In genomic region chr14:73721101-73721821, GRCh38 we compare ENCODE assay signal across 15 cellular contexts. TPM values are rescaled to one million over a fixed set of nuclear protein-coding genes. Genes with fewer than 3 reads are reported as not detected.
DNase-seq lines count a peak whose midpoint lies in the region; ATAC-seq and TF ChIP-seq lines count a peak whose summit lies in the region.
"Had no signal": no experiment of that assay in that cellular context is flagged by ENCODE, and none has a peak within 500 bp of the region (broad histone marks: within the 10 kb centered on the region; RNA-seq: fewer than 3 reads in every experiment).

No MANE protein-coding gene starts in this region.

- CTCF ChIA-PET in activated naive CD4-positive, alpha-beta T cell treated with anti-CD3 and anti-CD28 coated beads, Interleukin-2, amount 10 ng/mL, durations not matched to agents 7 days and 5 days (lab: Charles Lee), result interaction anchor here (2.3 kb wide), 1 partner anchor 8 kb away, joined by 11 read pairs; no protein-coding TSS in a partner anchor

- H3K4me1 Mint-ChIP-seq in activated naive CD4-positive, alpha-beta T cell treated with anti-CD3 and anti-CD28 coated beads, Interleukin-2, amount 10 ng/mL, durations not matched to agents 7 days and 5 days, result peaks cover 2% of the 10 kb centered on the region
- H3K4me1 Mint-ChIP-seq in activated naive CD8-positive, alpha-beta T cell (ENCODE audit: low read depth), result peaks cover 7% of the 10 kb centered on the region

- H3K36me3 Mint-ChIP-seq in activated naive CD4-positive, alpha-beta T cell treated with anti-CD3 and anti-CD28 coated beads, Interleukin-2, amount 10 ng/mL, durations not matched to agents 7 days and 5 days, result peaks cover 58% of the 10 kb centered on the region
- H3K36me3 Mint-ChIP-seq in activated naive CD8-positive, alpha-beta T cell, result peaks cover 6% of the 10 kb centered on the region

- H3K27me3 Mint-ChIP-seq in activated naive CD4-positive, alpha-beta T cell treated with anti-CD3 and anti-CD28 coated beads, Interleukin-2, amount 10 ng/mL, durations not matched to agents 7 days and 5 days, result no peaks in the 10 kb centered on the region
- H3K27me3 Mint-ChIP-seq in activated naive CD8-positive, alpha-beta T cell, result no peaks in the 10 kb centered on the region
- H3K27me3 Mint-ChIP-seq: IgD-negative memory B cell had no signal

- no peak overlapping the region for H3K4me3 ChIP-seq in transverse colon
- H3K4me3 ChIP-seq in body of pancreas, result no peak overlapping the region
- H3K4me3 ChIP-seq: thyroid gland had no signal

- TF ChIP-seq POLR2A in transverse colon (IDR thresholded peaks at IDR 0.05) (no peak), body of pancreas (IDR thresholded peaks at IDR 0.05) (no peak)

- H3K4me1 ChIP-seq in transverse colon (peaks cover 18 to 53% (median 30%) of the 10 kb centered on the region in 4 donors), body of pancreas (no peaks in the 10 kb centered on the region)

- H3K27me3 ChIP-seq in transverse colon (no peaks in the 10 kb centered on the region), body of pancreas (no peaks in the 10 kb centered on the region)
- H3K27me3 ChIP-seq: thyroid gland had no signal

- intact Hi-C loops in transverse colon (cut with DNase I; ENCODE audit: low total_unique reads), result loop anchor here (10.0 kb wide), 2 partner anchors 104 to 134 kb away; partner anchors contain the start of gene PTGR2
- intact Hi-C loops in body of pancreas (cut with DNase I), result loop anchor here (10.0 kb wide), 1 partner anchor 314 kb away; no protein-coding TSS in a partner anchor

- H3K9me3 ChIP-seq in transverse colon, result no peaks in the 10 kb centered on the region
- no peaks in the 10 kb centered on the region for H3K9me3 ChIP-seq in body of pancreas
- H3K9me3 ChIP-seq: thyroid gland had no signal

- H3K27ac Mint-ChIP-seq in activated naive CD4-positive, alpha-beta T cell treated with anti-CD3 and anti-CD28 coated beads, Interleukin-2, amount 10 ng/mL, durations not matched to agents 7 days and 5 days, result peak overlapping the region; percentile 56
- H3K27ac Mint-ChIP-seq in activated naive CD8-positive, alpha-beta T cell, result peak overlapping the region; percentile 84

- no peak for DNase-seq in activated naive CD4-positive, alpha-beta T cell treated with anti-CD3 and anti-CD28 coated beads, Interleukin-2, amount 10 ng/mL, durations not matched to agents 7 days and 5 days
- no peak for DNase-seq in activated naive CD4-positive, alpha-beta T cell treated with anti-CD3 and anti-CD28 coated beads, Interleukin-2, amount 50 U/mL, for 16 hours
- DNase-seq in mesenteric fat pad (ENCODE audit: low spot score) (peak; percentile 59), transverse colon (no peak), body of pancreas (no peak), NCI-H510A treated with DMSO at 0.1 percent for 48 hours (lab: John Stamatoyannopoulos, UW) (no peak), NCI-H1436 treated with DMSO at 0.1 percent for 48 hours (lab: John Stamatoyannopoulos, UW) (no peak)
- DNase-seq: DMS53, NCI-H1417 treated with DMSO at 0.1 percent for 48 hours, NCI-H82, SHP77 treated with DMSO at 0.1 percent for 48 hours, thyroid gland had no signal

- no peak for ATAC-seq in body of pancreas
- ATAC-seq: sciatic nerve had no signal

- 90 to 98% methylated on average over 6 to 12 of the region's 12 CpGs for WGBS in transverse colon (ENCODE audit: low coverage in 1 of 2), 2 donors
- WGBS in body of pancreas, 2 donors, result 89 to 92% methylated on average over 8 to 12 of the region's 12 CpGs

- H3K36me3 ChIP-seq in transverse colon (peaks cover 0 to 56% (median 22%) of the 10 kb centered on the region in 4 donors), body of pancreas (replicated peaks in 1 of 2; ENCODE audit: insufficient read depth in 1 of 2, low read depth in 2 of 2) (peaks cover 15 to 39% of the 10 kb centered on the region in 2 donors)

- no peak for TF ChIP-seq CTCF in transverse colon (IDR thresholded peaks at IDR 0.05)
- no peak for TF ChIP-seq CTCF in body of pancreas (IDR thresholded peaks at IDR 0.05)

- no peaks in the 10 kb centered on the region for H3K9me3 Mint-ChIP-seq in activated naive CD4-positive, alpha-beta T cell treated with anti-CD3 and anti-CD28 coated beads, Interleukin-2, amount 10 ng/mL, durations not matched to agents 7 days and 5 days
- no peaks in the 10 kb centered on the region for H3K9me3 Mint-ChIP-seq in activated naive CD8-positive, alpha-beta T cell (ENCODE audit: low read depth)
- H3K9me3 Mint-ChIP-seq: IgD-negative memory B cell had no signal

- H3K27ac ChIP-seq in transverse colon, result peak overlapping the region; percentile 5 to 12 (median 8)
- H3K27ac ChIP-seq in body of pancreas, result no peak overlapping the region
- H3K27ac ChIP-seq: thyroid gland had no signal

- no peak for TF ChIP-seq EP300 in transverse colon (IDR thresholded peaks at IDR 0.05; ENCODE audit: low read depth)

- in situ Hi-C loops in transverse colon (cut with MboI; ENCODE audit: low pct_ligation_motif_present in 1 of 4, low pct_unique_long_range_greater_than_20kb in 1 of 4, low sequenced_read_pairs in 3 of 4), result no loop called here

- H3K4me3 Mint-ChIP-seq in activated naive CD4-positive, alpha-beta T cell treated with anti-CD3 and anti-CD28 coated beads, Interleukin-2, amount 10 ng/mL, durations not matched to agents 7 days and 5 days, result no peak overlapping the region
- H3K4me3 Mint-ChIP-seq in activated naive CD8-positive, alpha-beta T cell, result no peak overlapping the region

RNA-seq across cellular contexts. Expression of gene PNMA1, which starts 7.1 kb away (rescaled TPM):
- total RNA-seq in mesenteric fat pad (49.3 TPM), transverse colon (10 to 100 TPM; 12.7 to 22.1 (median 12.7) TPM), body of pancreas (1 to 10 TPM; 5.7 to 6.9 TPM)

Comparison
In these comparisons a context has a peak if more than half of its experiments do, and no peak if none do; other contexts are left out.
1. H3K27ac ChIP-seq: peak in transverse colon (4 of 4); none in body of pancreas (0 of 4).